In the genomic region with DNA sequence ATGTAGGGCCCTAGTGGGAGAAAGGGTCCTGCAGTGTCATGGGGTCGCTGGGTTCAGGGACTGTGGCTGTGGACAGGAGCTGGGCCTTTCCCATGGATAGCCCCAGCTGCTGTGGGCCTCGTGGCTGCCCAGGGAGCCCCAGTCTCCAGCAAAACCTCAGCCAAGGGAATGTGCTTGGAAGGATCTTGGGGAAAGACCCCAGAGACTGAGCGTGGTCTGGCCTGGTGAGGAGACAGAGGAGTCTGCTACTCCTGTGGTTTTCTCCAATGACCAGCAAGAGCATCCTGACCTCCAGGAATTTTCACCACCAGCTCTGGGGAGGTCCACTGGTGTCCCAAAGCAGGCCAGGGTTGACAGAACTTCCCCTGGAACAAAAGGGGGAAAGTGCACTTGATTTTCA, we compare ENCODE assay signal across 17 cellular contexts. TPM values are rescaled to one million over a fixed set of nuclear protein-coding genes. Genes with fewer than 3 reads are reported as not detected.
DNase-seq lines count a peak whose midpoint lies in the region; ATAC-seq and TF ChIP-seq lines count a peak whose summit lies in the region.
"Had no signal": no experiment of that assay in that cellular context is flagged by ENCODE, and none has a peak within 500 bp of the region (broad histone marks: within the 10 kb centered on the region; RNA-seq: fewer than 3 reads in every experiment).

No MANE protein-coding gene starts in this region.

- CTCF ChIA-PET in activated CD4-positive, alpha-beta T cell treated with anti-CD3 and anti-CD28 coated beads for 36 hours (lab: Charles Lee), result no interaction called here

- no peak for TF ChIP-seq CTCF in osteocyte (IDR thresholded peaks at IDR 0.05)

- intact Hi-C loops in activated CD4-positive, alpha-beta T cell treated with anti-CD3 and anti-CD28 coated beads for 36 hours (cut with DNase I, micrococcal nuclease), result no loop called here

- no peaks in the 10 kb centered on the region for H3K36me3 Mint-ChIP-seq in osteocyte (ENCODE audit: unreplicated experiment)
- no peaks in the 10 kb centered on the region for H3K36me3 Mint-ChIP-seq in activated CD4-positive, alpha-beta T cell treated with anti-CD3 and anti-CD28 coated beads for 36 hours (ENCODE audit: low read depth)

- ATAC-seq in GM18517 (IDR thresholded peaks at IDR 0.05; ENCODE audit: unreplicated experiment), result no peak
- ATAC-seq in activated CD4-positive, alpha-beta T cell treated with anti-CD3 and anti-CD28 coated beads for 36 hours, result no peak
- ATAC-seq: GM23338, HCT116 had no signal

- POLR2A ChIA-PET in activated CD4-positive, alpha-beta T cell treated with anti-CD3 and anti-CD28 coated beads for 36 hours (lab: Charles Lee), result no interaction called here

- H3K9me3 Mint-ChIP-seq in osteocyte (ENCODE audit: unreplicated experiment), result no peaks in the 10 kb centered on the region
- no peaks in the 10 kb centered on the region for H3K9me3 Mint-ChIP-seq in activated CD4-positive, alpha-beta T cell treated with anti-CD3 and anti-CD28 coated beads for 36 hours (ENCODE audit: low read depth)
- H3K9me3 Mint-ChIP-seq: CD4-positive, alpha-beta T cell; GM23338 had no signal

- DNase-seq in ecto neural progenitor cell (ENCODE audit: low spot score) (peak; percentile 30), islet precursor cell (peak; percentile 48), myocyte (ENCODE audit: low read depth) (peak; percentile 59), ureter (ENCODE audit: low spot score) (peak; percentile 14), osteocyte (ENCODE audit: extremely low spot score, unreplicated experiment) (no peak), iPS-NIHi7 (ENCODE audit: extremely low spot score) (no peak)
- DNase-seq in activated CD4-positive, alpha-beta T cell treated with anti-CD3 and anti-CD28 coated beads for 36 hours, result no peak
- DNase-seq: ACHN; BE2C; C1 segment of cervical spinal cord; Caco-2; CD4-positive, alpha-beta T cell; H7 had no signal

- H3K4me1 Mint-ChIP-seq in osteocyte (ENCODE audit: unreplicated experiment), result peaks cover 9% of the 10 kb centered on the region
- H3K4me1 Mint-ChIP-seq in activated CD4-positive, alpha-beta T cell treated with anti-CD3 and anti-CD28 coated beads for 36 hours, result peaks cover 6% of the 10 kb centered on the region

- no peak overlapping the region for H3K27ac Mint-ChIP-seq in osteocyte (ENCODE audit: unreplicated experiment)
- no peak overlapping the region for H3K27ac Mint-ChIP-seq in activated CD4-positive, alpha-beta T cell treated with anti-CD3 and anti-CD28 coated beads for 36 hours
- H3K27ac Mint-ChIP-seq: CD4-positive, alpha-beta T cell; GM23338 had no signal

- no peak overlapping the region for H3K4me3 Mint-ChIP-seq in osteocyte (ENCODE audit: unreplicated experiment)
- no peak overlapping the region for H3K4me3 Mint-ChIP-seq in activated CD4-positive, alpha-beta T cell treated with anti-CD3 and anti-CD28 coated beads for 36 hours
- H3K4me3 Mint-ChIP-seq: CD4-positive, alpha-beta T cell; GM23338 had no signal

- peaks cover 49% of the 10 kb centered on the region for H3K27me3 Mint-ChIP-seq in osteocyte (ENCODE audit: unreplicated experiment)
- H3K27me3 Mint-ChIP-seq in activated CD4-positive, alpha-beta T cell treated with anti-CD3 and anti-CD28 coated beads for 36 hours, result peaks cover 6% of the 10 kb centered on the region

RNA-seq across cellular contexts. Expression of a gene that starts 42.3 kb away (rescaled TPM):
- total RNA-seq in myocyte (0.05 TPM in 1 of 2 replicates, not detected in the other), ureter (20.7 TPM), osteocyte (0.39 and 0.89 TPM in 2 replicates)
- 0.24 TPM for polyA plus RNA-seq in myocyte (2012)
- under 1 TPM; 0.26 to 0.55 TPM for total RNA-seq in activated CD4-positive, alpha-beta T cell treated with anti-CD3 and anti-CD28 coated beads for 36 hours
- total RNA-seq: Caco-2, HT-29 had no signal

Comparison
In these comparisons a context has a peak if more than half of its experiments do, and no peak if none do; other contexts are left out.
1. DNase-seq: peak in ecto neural progenitor cell (single experiment), islet precursor cell (single experiment), myocyte (single experiment) and ureter (single experiment); none in osteocyte (single experiment), iPS-NIHi7 (single experiment) and activated CD4-positive, alpha-beta T cell treated with anti-CD3 and anti-CD28 coated beads for 36 hours (single experiment).
2. RNA of a gene that starts 42.3 kb away (total RNA-seq): 20.7 TPM in ureter (single experiment); 0.39 to 0.89 TPM in osteocyte, 0.26 to 0.55 TPM in activated CD4-positive, alpha-beta T cell treated with anti-CD3 and anti-CD28 coated beads for 36 hours and 0.05 TPM in myocyte; every median in the first group is over 10 times any median in the second.